Comparison of ENCODE assay signal across 8 cellular contexts in the genomic region with DNA sequence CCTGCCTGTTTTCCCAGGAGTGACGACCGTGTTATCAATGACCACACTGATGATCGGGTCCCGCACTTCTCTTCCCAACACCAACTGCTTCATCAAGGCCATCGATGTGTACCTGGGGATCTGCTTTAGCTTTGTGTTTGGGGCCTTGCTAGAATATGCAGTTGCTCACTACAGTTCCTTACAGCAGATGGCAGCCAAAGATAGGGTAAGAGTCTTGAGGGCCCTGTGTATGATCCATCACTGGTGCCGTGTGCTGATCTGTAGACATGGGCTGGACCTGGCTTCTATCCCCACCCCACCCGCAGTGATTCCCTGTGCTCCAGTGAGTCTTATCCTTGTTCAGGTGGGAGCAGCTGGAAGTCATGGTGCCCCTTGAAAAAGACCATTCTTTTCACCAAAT. TPM values are rescaled to one million over a fixed set of nuclear protein-coding genes. Genes with fewer than 3 reads are reported as not detected.
DNase-seq lines count a peak whose midpoint lies in the region; ATAC-seq and TF ChIP-seq lines count a peak whose summit lies in the region.

No MANE protein-coding gene starts in this region.

- no TSS peak for BruUV-seq in Calu3 (replicated peaks; lab: Mats Ljungman, UMichigan)

- intact Hi-C loops in Calu3 (cut with micrococcal nuclease; ENCODE audit: unreplicated experiment) = loop anchor here (1.0 to 10.0 kb wide), 4 partner anchors 108 to 527 kb away; no protein-coding TSS in a partner anchor

- H3K9me3 Mint-ChIP-seq in Calu3 (ENCODE audit: low read depth, unreplicated experiment) = no peaks in the 10 kb centered on the region

- CTCF ChIA-PET in Calu3 (lab: Charles Lee) = interaction anchor here (0.6 to 1.2 kb wide), 3 partner anchors 14 to 353 kb away, joined by 3 to 5 read pairs (median 3); no protein-coding TSS in a partner anchor

- TF ChIP-seq CTCF in Calu3 (IDR thresholded peaks at IDR 0.05; ENCODE audit: unreplicated experiment) = peak; percentile 60
- TF ChIP-seq CTCF in VCaP (conservative IDR thresholded peaks at IDR 0.05) = peak; percentile 74

- no peak for DNase-seq in Calu3
- DNase-seq in Kasumi-1 (lab: John Stamatoyannopoulos, UW) = peak; percentile 36 to 41
- DNase-seq in kidney glomerular epithelial cell (lab: John Stamatoyannopoulos, UW) = peak; percentile 23
- DNase-seq in activated gamma-delta T cell (lab: John Stamatoyannopoulos, UW) = no peak
- no peak for DNase-seq in HK-2 (ENCODE audit: unreplicated experiment)

- no peaks in the 10 kb centered on the region for H3K4me1 Mint-ChIP-seq in Calu3 (ENCODE audit: low read depth, unreplicated experiment)

- H3K27ac ChIP-seq in VCaP = no peak overlapping the region

- no peak for ATAC-seq in HG03280 (IDR thresholded peaks at IDR 0.05; ENCODE audit: unreplicated experiment)
- ATAC-seq in GM18867 (IDR thresholded peaks at IDR 0.05; ENCODE audit: unreplicated experiment) = no peak

- peak overlapping the region; percentile 55 for H3K27ac Mint-ChIP-seq in Calu3 (ENCODE audit: unreplicated experiment)

- H3K27me3 Mint-ChIP-seq in Calu3 (ENCODE audit: unreplicated experiment) = no peaks in the 10 kb centered on the region

- H3K4me3 Mint-ChIP-seq in Calu3 (ENCODE audit: low read depth, unreplicated experiment) = no peak overlapping the region

- H3K36me3 Mint-ChIP-seq in Calu3 (ENCODE audit: insufficient read depth, unreplicated experiment) = peaks cover 86% of the 10 kb centered on the region

RNA-seq across cellular contexts. Expression of gene GABRP, which starts 26.0 kb away (rescaled TPM):
- 1,275 and 1,278 TPM in 2 replicates for total RNA-seq in Calu3 (2022)

RNA-seq across cellular contexts. Expression of gene RANBP17, which starts 52.3 kb away (rescaled TPM):
- 69.3 and 117 TPM in 2 replicates for total RNA-seq in Calu3 (2022)

Comparison
In these comparisons a context has a peak if more than half of its experiments do, and no peak if none do; other contexts are left out.
1. DNase-seq: peak in Kasumi-1 (2 of 2) and kidney glomerular epithelial cell (single experiment); none in Calu3 (single experiment), activated gamma-delta T cell (single experiment) and HK-2 (single experiment).